ENCODE assay signal across 19 cellular contexts in the genomic region with DNA sequence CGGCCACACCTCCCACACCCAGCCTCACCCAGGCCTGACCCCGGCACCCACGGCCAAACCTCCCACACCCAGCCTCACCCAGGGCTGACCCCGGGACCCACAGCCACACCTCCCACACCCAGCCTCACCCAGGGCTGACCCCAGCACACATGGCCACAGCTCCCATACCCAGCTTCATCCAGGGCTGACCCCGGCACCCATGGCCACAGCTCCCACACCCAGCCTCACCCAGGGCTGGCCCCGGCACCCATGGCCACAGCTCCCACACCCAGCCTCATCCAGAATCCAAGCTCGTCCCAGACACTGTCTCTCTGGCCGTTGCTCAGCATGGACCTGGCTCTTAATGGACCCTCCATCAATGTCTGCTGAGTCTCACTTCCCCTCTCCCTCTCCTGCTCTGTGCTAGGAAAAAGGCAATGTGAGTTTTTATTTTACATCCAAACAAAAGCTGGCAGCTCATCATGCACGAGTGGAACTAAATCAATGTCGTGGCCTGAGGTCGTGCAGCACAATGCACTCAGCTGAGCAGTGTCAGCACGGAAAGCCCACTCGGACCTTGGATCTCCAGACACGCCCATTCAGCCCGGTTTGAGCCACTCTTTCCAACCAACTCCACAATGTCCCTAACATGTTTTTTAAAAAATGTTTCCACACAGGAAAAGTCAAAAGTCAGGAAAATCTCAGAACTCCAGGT. TPM values are rescaled to one million over a fixed set of nuclear protein-coding genes. Genes with fewer than 3 reads are reported as not detected.
DNase-seq lines count a peak whose midpoint lies in the region; ATAC-seq, FAIRE-seq and TF ChIP-seq lines count a peak whose summit lies in the region.
"Had no signal": no experiment of that assay in that cellular context is flagged by ENCODE, and none has a peak within 500 bp of the region (broad histone marks: within the 10 kb centered on the region; RNA-seq: fewer than 3 reads in every experiment).

No MANE protein-coding gene starts in this region.

- 39 to 50% methylated on average over 11 to 15 of the region's 15 CpGs for WGBS in tibial nerve, 2 donors

- no peaks in the 10 kb centered on the region for H3K4me1 Mint-ChIP-seq in activated T-helper 1 cell treated with anti-CD3 and anti-CD28 coated beads, Interleukin-12 subunit alpha, Interleukin-12 subunit beta, Interleukin-2, Interleukin-4 antibody, amounts not matched to agents 30 ng/mL and 10 ng/mL and 1 ng/mL, durations not matched to agents 14 hours and 24 hours and 36 hours (ENCODE audit: low read depth)
- H3K4me1 Mint-ChIP-seq in progenitor cell of endocrine pancreas (ENCODE audit: low read depth): peaks cover 76% of the 10 kb centered on the region

- H3K79me2 ChIP-seq in HCT116 (ENCODE audit: insufficient read depth, low read length): no peaks in the 10 kb centered on the region

- H4K20me1 ChIP-seq in HCT116 (ENCODE audit: insufficient read depth): no peaks in the 10 kb centered on the region

- H3K27ac Mint-ChIP-seq in activated T-helper 1 cell treated with anti-CD3 and anti-CD28 coated beads, Interleukin-12 subunit alpha, Interleukin-12 subunit beta, Interleukin-2, Interleukin-4 antibody, amounts not matched to agents 30 ng/mL and 10 ng/mL and 1 ng/mL, durations not matched to agents 14 hours and 24 hours and 36 hours: peak overlapping the region; percentile 50
- peak overlapping the region; percentile 95 for H3K27ac Mint-ChIP-seq in progenitor cell of endocrine pancreas

- TF ChIP-seq CTCF in HCT116 (IDR thresholded peaks at IDR 0.05 in 2 of 3, conservative IDR thresholded peaks at IDR 0.05 in 1 of 3; ENCODE audit: borderline replicate concordance in 1 of 3, insufficient read depth in 1 of 3, low read depth in 2 of 3, low read length in 2 of 3) (no peak), kidney (IDR thresholded peaks at IDR 0.05; ENCODE audit: borderline replicate concordance, extremely low read depth, insufficient read depth) (no peak), progenitor cell of endocrine pancreas (IDR thresholded peaks at IDR 0.05; ENCODE audit: unreplicated experiment) (no peak), tibial nerve (IDR thresholded peaks at IDR 0.05) (no peak)

- no peaks in the 10 kb centered on the region for H3K9me3 Mint-ChIP-seq in activated T-helper 1 cell treated with anti-CD3 and anti-CD28 coated beads, Interleukin-12 subunit alpha, Interleukin-12 subunit beta, Interleukin-2, Interleukin-4 antibody, amounts not matched to agents 30 ng/mL and 10 ng/mL and 1 ng/mL, durations not matched to agents 14 hours and 24 hours and 36 hours
- no peaks in the 10 kb centered on the region for H3K9me3 Mint-ChIP-seq in progenitor cell of endocrine pancreas (ENCODE audit: low read depth)

- no peaks in the 10 kb centered on the region for H3K27me3 Mint-ChIP-seq in activated T-helper 1 cell treated with anti-CD3 and anti-CD28 coated beads, Interleukin-12 subunit alpha, Interleukin-12 subunit beta, Interleukin-2, Interleukin-4 antibody, amounts not matched to agents 30 ng/mL and 10 ng/mL and 1 ng/mL, durations not matched to agents 14 hours and 24 hours and 36 hours (ENCODE audit: insufficient read depth)
- no peaks in the 10 kb centered on the region for H3K27me3 Mint-ChIP-seq in progenitor cell of endocrine pancreas

- intact Hi-C loops in HCT116 (cut with micrococcal nuclease) (loop anchor here (10.0 kb wide), 2 partner anchors 125 to 145 kb away; partner anchors contain the start of gene ZNF337), kidney (cut with DNase I) (no loop called here)
- intact Hi-C loops in activated T-helper 1 cell treated with anti-CD3 and anti-CD28 coated beads, Interleukin-12 subunit alpha, Interleukin-12 subunit beta, Interleukin-2, Interleukin-4 antibody, amounts not matched to agents 30 ng/mL and 10 ng/mL and 1 ng/mL, durations not matched to agents 14 hours and 24 hours and 36 hours (cut with micrococcal nuclease): no loop called here

- H3K4me1 ChIP-seq in HCT116 (ENCODE audit: control insufficient read depth in 1 of 2, insufficient read depth in 2 of 2, low read length in 2 of 2) (peaks cover 18 to 24% of the 10 kb centered on the region in 2 experiments), kidney (ENCODE audit: control insufficient read depth in 1 of 2, insufficient read depth in 1 of 2, low read depth in 1 of 2, low read length in 2 of 2) (peaks cover 35 to 53% of the 10 kb centered on the region in 2 donors), SJCRH30 (peaks cover 26% of the 10 kb centered on the region), tibial nerve (peaks cover 0 to 36% (median 2%) of the 10 kb centered on the region in 4 donors)

- ATAC-seq in HCT116 (no peak), GM18907 (IDR thresholded peaks at IDR 0.05; ENCODE audit: unreplicated experiment) (no peak)
- ATAC-seq: GM12878 had no signal

- H3K36me3 ChIP-seq in HCT116 (ENCODE audit: control insufficient read depth in 1 of 2, insufficient read depth in 2 of 2, low read length in 2 of 2) (no peaks in the 10 kb centered on the region), kidney (ENCODE audit: control insufficient read depth in 1 of 2, insufficient read depth in 2 of 2, low read length in 2 of 2) (no peaks in the 10 kb centered on the region), SJCRH30 (peaks cover 4% of the 10 kb centered on the region), tibial nerve (no peaks in the 10 kb centered on the region)
- H3K36me3 ChIP-seq: suprapubic skin had no signal

- H3K27ac ChIP-seq in HCT116 (ENCODE audit: low read depth, low read length): peak overlapping the region; percentile 42; the same call in 1 of the 2 replicates
- peak overlapping the region; percentile 8 to 69 for H3K27ac ChIP-seq in kidney (ENCODE audit: low read depth in 2 of 2, low read length in 2 of 2)
- H3K27ac ChIP-seq in SJCRH30: no peak overlapping the region
- peak overlapping the region in 2 of 4 donors; percentile 38 to 56 for H3K27ac ChIP-seq in tibial nerve
- H3K27ac ChIP-seq: suprapubic skin had no signal

- peak overlapping the region; percentile 48 for H3K4me2 ChIP-seq in HCT116 (ENCODE audit: low read length)

- TF ChIP-seq POLR2A in HCT116 (IDR thresholded peaks at IDR 0.05; ENCODE audit: borderline replicate concordance, extremely low read depth, insufficient read depth, insufficient read length) (no peak), tibial nerve (IDR thresholded peaks at IDR 0.05) (no peak)

- DNase-seq in HCT116 (ENCODE audit: low read depth, low spot score): no peak
- DNase-seq in activated T-helper 1 cell treated with anti-CD3 and anti-CD28 coated beads, Interleukin-12 subunit alpha, Interleukin-12 subunit beta, Interleukin-2, Interleukin-4 antibody, amounts not matched to agents 30 ng/mL and 10 ng/mL and 1 ng/mL, durations not matched to agents 14 hours and 24 hours and 36 hours (ENCODE audit: low spot score): no peak
- no peak for DNase-seq in kidney
- DNase-seq in progenitor cell of endocrine pancreas (ENCODE audit: low spot score, unreplicated experiment): no peak
- DNase-seq in SJCRH30: no peak
- no peak for DNase-seq in EL
- no peak for DNase-seq in tibial nerve (ENCODE audit: low spot score in 2 of 2)
- DNase-seq: activated CD8-positive, alpha-beta memory T cell treated with anti-CD3 and anti-CD28 coated beads, Interleukin-2, amount 50 U/mL, for 4 hours; activated naive CD4-positive, alpha-beta T cell; cortex of kidney; NCI-H2081 treated with DMSO at 0.1 percent for 48 hours; NCI-H524; SHP77; stimulated activated CD4-positive, alpha-beta T cell treated with anti-CD3 and anti-CD28 coated beads, Interleukin-2, amount 100 ng/mL, for 48 hours had no signal

- FAIRE-seq in kidney (lab: Jason Lieb, UNC): no peak
- FAIRE-seq: D721Med, G401.6, GM12878 had no signal

- H3K27me3 ChIP-seq in HCT116 (ENCODE audit: insufficient read depth, low read length): no peaks in the 10 kb centered on the region
- H3K27me3 ChIP-seq in SJCRH30: no peaks in the 10 kb centered on the region
- no peaks in the 10 kb centered on the region for H3K27me3 ChIP-seq in tibial nerve
- H3K27me3 ChIP-seq: suprapubic skin had no signal

- H3K9me3 ChIP-seq in HCT116 (ENCODE audit: control insufficient read depth in 1 of 2, insufficient read depth in 1 of 2, low read depth in 1 of 2, low read length in 2 of 2) (no peaks in the 10 kb centered on the region), kidney (ENCODE audit: control insufficient read depth in 1 of 2, low read length in 2 of 2) (no peaks in the 10 kb centered on the region), SJCRH30 (replicated peaks) (no peaks in the 10 kb centered on the region), tibial nerve (no peaks in the 10 kb centered on the region)
- H3K9me3 ChIP-seq: suprapubic skin had no signal

- no peak for TF ChIP-seq EP300 in tibial nerve (IDR thresholded peaks at IDR 0.05)

- POLR2A ChIA-PET in HCT116 (lab: Charles Lee): no interaction called here

- no peak overlapping the region for H3K9ac ChIP-seq in HCT116 (ENCODE audit: low read length)
- H3K9ac ChIP-seq in kidney (ENCODE audit: low read length in 2 of 2): peak overlapping the region in 1 of 2 donors; percentile 10

- no TSS peak for BruUV-seq in HCT116 (replicated peaks; lab: Mats Ljungman, UMichigan)

- RAD21 ChIA-PET in HCT116 (lab: Charles Lee; ENCODE audit: low non-redundant PET in 1 of 2, low total read pairs in 2 of 2, uncharacterized antibody in 2 of 2, unreplicated experiment in 2 of 2): no interaction called here

- H3K36me3 Mint-ChIP-seq in activated T-helper 1 cell treated with anti-CD3 and anti-CD28 coated beads, Interleukin-12 subunit alpha, Interleukin-12 subunit beta, Interleukin-2, Interleukin-4 antibody, amounts not matched to agents 30 ng/mL and 10 ng/mL and 1 ng/mL, durations not matched to agents 14 hours and 24 hours and 36 hours (ENCODE audit: low read depth): no peaks in the 10 kb centered on the region
- peaks cover 9% of the 10 kb centered on the region for H3K36me3 Mint-ChIP-seq in progenitor cell of endocrine pancreas (ENCODE audit: insufficient read depth)

- H3K9me2 ChIP-seq in HCT116 (ENCODE audit: insufficient read depth): no peaks in the 10 kb centered on the region

- H3K4me3 Mint-ChIP-seq in activated T-helper 1 cell treated with anti-CD3 and anti-CD28 coated beads, Interleukin-12 subunit alpha, Interleukin-12 subunit beta, Interleukin-2, Interleukin-4 antibody, amounts not matched to agents 30 ng/mL and 10 ng/mL and 1 ng/mL, durations not matched to agents 14 hours and 24 hours and 36 hours: no peak overlapping the region
- H3K4me3 Mint-ChIP-seq in progenitor cell of endocrine pancreas (ENCODE audit: low read depth): peak overlapping the region; percentile 32

- no peak overlapping the region for H2AFZ ChIP-seq in HCT116 (ENCODE audit: low read depth, low read length, poor library complexity, severe bottlenecking)

- H3K4me3 ChIP-seq in HCT116 (replicated peaks in 1 of 2; ENCODE audit: low read depth in 1 of 2, low read length in 2 of 2): no peak overlapping the region
- H3K4me3 ChIP-seq in kidney (ENCODE audit: low read length in 2 of 2): peak overlapping the region in 1 of 2 donors; percentile 38
- H3K4me3 ChIP-seq in SJCRH30: no peak overlapping the region
- no peak overlapping the region for H3K4me3 ChIP-seq in tibial nerve
- H3K4me3 ChIP-seq: GM12878, suprapubic skin had no signal

- no peak for TF ChIP-seq RAD21 in HCT116 (IDR thresholded peaks at IDR 0.05; ENCODE audit: low read depth)

- CTCF ChIA-PET in HCT116 (lab: Charles Lee): no interaction called here

RNA-seq across cellular contexts. Expression of gene NINL, which starts 36.0 kb away (rescaled TPM):
- total RNA-seq in HCT116 (2021; ENCODE audit: unreplicated experiment): 7.2 TPM
- polyA plus RNA-seq in HCT116 (2012): 6.0 and 6.3 TPM in 2 replicates
- total RNA-seq in activated T-helper 1 cell treated with anti-CD3 and anti-CD28 coated beads, Interleukin-12 subunit alpha, Interleukin-12 subunit beta, Interleukin-2, Interleukin-4 antibody, amounts not matched to agents 30 ng/mL and 10 ng/mL and 1 ng/mL, durations not matched to agents 14 hours and 24 hours and 36 hours: 2.0 and 2.5 TPM in 2 replicates
- total RNA-seq in kidney: 25.2 TPM
- 23.4 TPM for polyA plus RNA-seq in kidney (ENCODE audit: insufficient read depth, low read depth, low replicate concordance)
- total RNA-seq in progenitor cell of endocrine pancreas: 114 and 125 TPM in 2 replicates
- total RNA-seq in SJCRH30 (2014; rRNA removed; shearing (Covaris generic)): 14.1 and 18.1 TPM in 2 replicates
- 10 to 100 TPM in 2 of 4 donors, 1 to 10 TPM in 2; 8.0 to 14.1 (median 10.5) TPM for total RNA-seq in tibial nerve
